13 cellular contexts compared by ENCODE assay signal in the genomic region with DNA sequence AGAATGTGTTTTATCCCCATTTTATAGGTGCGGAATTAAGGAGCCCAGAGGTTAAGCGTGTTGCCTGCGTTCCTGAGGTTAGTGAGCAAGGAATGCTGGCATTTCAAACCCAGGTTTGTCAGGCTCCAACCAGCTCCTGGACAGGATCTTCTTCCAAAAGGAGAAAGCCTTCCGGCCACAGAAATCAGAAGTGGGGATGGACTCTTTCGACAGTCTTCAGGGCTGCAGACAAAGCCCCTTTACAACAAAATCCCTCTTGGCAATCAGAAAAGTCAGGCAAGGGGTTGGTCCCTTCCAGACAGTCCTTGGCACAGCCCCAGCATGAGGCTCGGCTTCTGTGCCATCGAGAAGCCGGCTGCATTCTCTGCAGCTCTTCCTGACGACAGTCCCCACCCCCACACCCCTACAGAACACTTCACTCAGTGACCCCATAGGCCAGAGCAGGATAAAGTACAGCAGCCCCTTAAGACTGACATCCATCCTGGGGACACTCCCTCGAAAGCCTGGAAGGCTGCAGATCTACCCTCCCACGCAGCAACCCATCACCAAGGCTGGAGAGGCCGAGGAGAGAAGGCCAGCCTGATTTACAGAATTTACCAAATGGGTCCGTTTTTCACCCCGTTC.
DNase-seq lines count a peak whose midpoint lies in the region; ATAC-seq lines count a peak whose summit lies in the region.
"Had no signal": no experiment of that assay in that cellular context is flagged by ENCODE, and none has a peak within 500 bp of the region (broad histone marks: within the 10 kb centered on the region; RNA-seq: fewer than 3 reads in every experiment).

No MANE protein-coding gene starts in this region.

- no peak overlapping the region for H3K23ac ChIP-seq in trophoblast cell (ENCODE audit: low read length)

- H3K9ac ChIP-seq in trophoblast cell (ENCODE audit: low read length): no peak overlapping the region

- H4K91ac ChIP-seq in trophoblast cell (ENCODE audit: low read depth, low read length): peak overlapping the region; percentile 29

- H2AK5ac ChIP-seq in trophoblast cell (ENCODE audit: low read length): no peak overlapping the region

- H3K36me3 ChIP-seq in trophoblast cell (ENCODE audit: control insufficient read depth in 1 of 2, insufficient read depth in 2 of 2, low read length in 2 of 2): peaks cover 5 to 8% of the 10 kb centered on the region in 2 experiments

- H2BK5ac ChIP-seq in trophoblast cell (ENCODE audit: low read depth, low read length, poor library complexity): no peak overlapping the region

- H2BK120ac ChIP-seq in trophoblast cell (ENCODE audit: insufficient read depth, low read length, poor library complexity): peak overlapping the region; percentile 25

- H3K4me3 ChIP-seq in trophoblast cell (ENCODE audit: low read depth, low read length): no peak overlapping the region

- H3K9me3 ChIP-seq in trophoblast cell (ENCODE audit: insufficient read depth, low read depth, low read length): no peaks in the 10 kb centered on the region

- ATAC-seq in left cardiac atrium (peak; percentile 32 to 51), GM19035 (IDR thresholded peaks at IDR 0.05; ENCODE audit: unreplicated experiment) (no peak)
- ATAC-seq: activated T-helper 17 cell treated with anti-CD3 and anti-CD28 coated beads, Interleukin-2, amount 50 U/mL, for 72 hours had no signal

- peaks cover 5% of the 10 kb centered on the region for H3K79me1 ChIP-seq in trophoblast cell (ENCODE audit: low read length)

- intact Hi-C loops in left cardiac atrium (cut with DNase I): loop anchor here in 1 of 2 donors (10.0 kb wide), 1 partner anchor 81 kb away; the partner anchor contains the start of gene SSBP3

- H3K18ac ChIP-seq in trophoblast cell (ENCODE audit: low read length): peak overlapping the region; percentile 11

- H2BK12ac ChIP-seq in trophoblast cell (ENCODE audit: low read length): peak overlapping the region; percentile 0

- peaks cover 43 to 48% of the 10 kb centered on the region in 2 experiments for H3K4me1 ChIP-seq in trophoblast cell (ENCODE audit: control insufficient read depth in 1 of 2, insufficient read depth in 2 of 2, low read length in 2 of 2)

- peak overlapping the region; percentile 22 for H3K14ac ChIP-seq in trophoblast cell (ENCODE audit: low read length)

- H4K8ac ChIP-seq in trophoblast cell (ENCODE audit: low read depth, low read length): no peak overlapping the region

- DNase-seq in C1 segment of cervical spinal cord (lab: John Stamatoyannopoulos, UW): peak in 9 of 14 donors; percentile 12 to 53 (median 34)
- peak; percentile 61 for DNase-seq in amniotic epithelial cell (ENCODE audit: low read depth)
- DNase-seq in left cardiac atrium: peak; percentile 69
- DNase-seq in trophoblast cell: peak; percentile 72 to 82
- no peak for DNase-seq in GM19240 (ENCODE audit: insufficient read length, low spot score)
- no peak for DNase-seq in activated gamma-delta T cell (lab: John Stamatoyannopoulos, UW)
- no peak for DNase-seq in NCI-H2196 (lab: John Stamatoyannopoulos, UW; ENCODE audit: unreplicated experiment)
- DNase-seq: activated B cell treated with CpG ODN at 0.5 μM for 24 hours, immature natural killer cell, NCI-H1417 treated with DMSO at 0.1 percent for 48 hours, OCI-M1 had no signal

- H3K4ac ChIP-seq in trophoblast cell (ENCODE audit: low read depth, low read length): no peak overlapping the region

- H4K12ac ChIP-seq in trophoblast cell (ENCODE audit: low read depth, low read length): no peak overlapping the region

- H3K79me2 ChIP-seq in trophoblast cell (ENCODE audit: control insufficient read depth, insufficient read depth, low read length, poor library complexity): peaks cover 12% of the 10 kb centered on the region

- no peak overlapping the region for H3K4me2 ChIP-seq in trophoblast cell (ENCODE audit: low read length)

- no CpG with 5 or more reads among the region's 14 CpGs for WGBS in trophoblast cell (ENCODE audit: extremely low coverage, insufficient coverage, insufficient read length)

- H3K27ac ChIP-seq in trophoblast cell (ENCODE audit: low read depth, low read length): peak overlapping the region; percentile 28

- no peak overlapping the region for H2AFZ ChIP-seq in trophoblast cell (ENCODE audit: insufficient read depth, low read length, poor library complexity)

- H3K27me3 ChIP-seq in trophoblast cell (ENCODE audit: insufficient read depth, low read length): no peaks in the 10 kb centered on the region

Comparison
In these comparisons a context has a peak if more than half of its experiments do, and no peak if none do; other contexts are left out.
1. DNase-seq: peak in C1 segment of cervical spinal cord (9 of 14), amniotic epithelial cell (single experiment), left cardiac atrium (single experiment) and trophoblast cell (2 of 2); none in GM19240 (single experiment), activated gamma-delta T cell (single experiment) and NCI-H2196 (single experiment).